8 cellular contexts compared by ENCODE assay signal in the genomic region with DNA sequence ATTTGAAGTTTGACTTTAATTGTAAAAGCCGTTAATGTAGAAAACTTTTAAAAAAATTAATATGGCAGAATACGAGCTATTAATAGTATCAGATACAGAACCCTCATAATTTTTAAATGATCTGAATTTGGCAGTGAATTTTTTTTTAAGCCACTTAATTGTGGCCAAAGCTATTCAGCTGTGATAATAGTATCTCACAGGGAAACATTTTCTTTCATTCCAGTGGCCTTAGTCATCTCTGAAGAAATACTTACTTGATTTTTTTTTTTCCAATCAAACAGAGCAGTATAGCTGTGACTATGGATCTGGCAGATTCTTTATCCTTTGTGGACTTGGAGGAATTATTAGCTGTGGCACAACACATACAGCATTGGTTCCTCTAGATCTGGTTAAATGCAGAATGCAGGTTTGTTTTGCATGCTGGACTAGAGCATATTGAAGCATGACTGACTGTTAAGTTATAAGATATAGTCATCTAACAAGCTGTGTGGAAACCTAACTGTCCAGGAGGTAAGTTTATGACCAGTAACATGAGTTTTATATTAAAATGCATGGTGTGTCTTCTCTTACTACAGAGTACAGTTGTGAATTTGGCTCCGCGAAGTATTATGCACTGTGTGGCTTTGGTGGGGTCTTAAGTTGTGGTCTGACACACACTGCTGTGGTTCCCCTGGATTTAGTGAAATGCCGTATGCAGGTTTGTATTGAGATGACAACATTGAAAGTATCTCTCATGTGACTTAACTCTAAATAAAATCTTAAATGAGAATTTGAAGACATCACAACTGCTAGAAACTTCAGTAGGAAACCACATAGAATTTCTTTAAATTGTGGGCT. TPM values are rescaled to one million over a fixed set of nuclear protein-coding genes. Genes with fewer than 3 reads are reported as not detected.
A peak's percentile ranks its signal among the peaks of the same experiment; 100 is the strongest.
DNase-seq lines count a peak whose midpoint lies in the region; FAIRE-seq and TF ChIP-seq lines count a peak whose summit lies in the region.

No MANE protein-coding gene starts in this region.

- peaks cover 0 to 48% (median 0%) of the 10 kb centered on the region in 3 donors for H3K36me3 ChIP-seq in Peyer's patch
- peaks cover 25 to 51% (median 44%) of the 10 kb centered on the region in 4 experiments for H3K36me3 ChIP-seq in H1 (ENCODE audit: control insufficient read depth in 2 of 4, insufficient read depth in 4 of 4, low read length in 3 of 4)
- H3K36me3 ChIP-seq in neuron (ENCODE audit: insufficient read depth, low read length) = peaks cover 44% of the 10 kb centered on the region

- H2AK5ac ChIP-seq in H1 (ENCODE audit: low read depth, low read length) = no peak overlapping the region

- H3K79me2 ChIP-seq in H1 (ENCODE audit: control insufficient read depth in 1 of 2, insufficient read depth in 2 of 2, low read length in 2 of 2) = peaks cover 24 to 44% of the 10 kb centered on the region in 2 experiments

- no peak overlapping the region for H3K56ac ChIP-seq in H1 (replicated peaks; ENCODE audit: insufficient read length, low read depth, low read length)

- no peak for FAIRE-seq in H1 (lab: Jason Lieb, UNC)

- TF ChIP-seq POLR2A in Peyer's patch (IDR thresholded peaks at IDR 0.05) = no peak
- TF ChIP-seq POLR2A in H1 (IDR thresholded peaks at IDR 0.05; ENCODE audit: control extremely low read depth in 1 of 2, low read depth in 2 of 2, low read length in 2 of 2) = no peak; a peak in 2 of 3 replicates

- H3K4ac ChIP-seq in H1 (replicated peaks; ENCODE audit: insufficient read length, low read depth, low read length) = no peak overlapping the region

- H3K4me1 ChIP-seq in Peyer's patch (peaks cover 0 to 19% (median 2%) of the 10 kb centered on the region in 4 donors), H1 (replicated peaks in 1 of 4; ENCODE audit: control insufficient read depth in 3 of 4, insufficient read depth in 4 of 4, low read length in 3 of 4) (peaks cover 0 to 9% (median 4%) of the 10 kb centered on the region in 4 experiments; a peak in 2 of 7 replicates), neuron (ENCODE audit: insufficient read depth, low read length) (peaks cover 17% of the 10 kb centered on the region)

- peaks cover 13 to 20% of the 10 kb centered on the region in 2 experiments for H4K20me1 ChIP-seq in H1 (replicated peaks in 1 of 2; ENCODE audit: control insufficient read depth in 1 of 2, insufficient read depth in 2 of 2, low read length in 2 of 2)

- no peak for TF ChIP-seq RAD21 in H1 (IDR thresholded peaks at IDR 0.05 in 1 of 2, conservative IDR thresholded peaks at IDR 0.05 in 1 of 2; ENCODE audit: low read depth in 2 of 2, low read length in 2 of 2)

- POLR2A ChIA-PET in H1 (lab: Charles Lee; ENCODE audit: partially characterized antibody) = interaction anchor here (0.9 to 6.2 kb wide), 8 partner anchors 10 to 109 kb away, joined by 3 to 48 read pairs (median 8); a partner anchor contains a TSS

- no peak overlapping the region for H4K5ac ChIP-seq in H1 (ENCODE audit: insufficient read length, low read depth, low read length)

- 79% methylated on average over 5 of the region's 5 CpGs; no CpG with 5 or more reads in 1 of the 2 experiments for WGBS in H1 (ENCODE audit: extremely low coverage in 1 of 2, insufficient coverage in 1 of 2, insufficient read length in 1 of 2, insufficient replicate concordance in 2 of 2, low coverage in 1 of 2, low lambda C conversion rate in 2 of 2, missing lambda C conversion rate in 1 of 2), 2 experiments

- H2BK12ac ChIP-seq in H1 (ENCODE audit: low read depth, low read length) = no peak overlapping the region

- H3K23me2 ChIP-seq in H1 (ENCODE audit: low read depth, low read length) = peaks cover 2% of the 10 kb centered on the region; the same call in 1 of the 2 replicates

- no peaks in the 10 kb centered on the region for H3K9me3 ChIP-seq in Peyer's patch
- H3K9me3 ChIP-seq in H1 (ENCODE audit: insufficient read depth in 2 of 2, low read depth in 1 of 2, low read length in 1 of 2) = no peaks in the 10 kb centered on the region
- no peaks in the 10 kb centered on the region for H3K9me3 ChIP-seq in neuron (ENCODE audit: low read length)

- H2BK120ac ChIP-seq in H1 (replicated peaks; ENCODE audit: low read depth, low read length) = no peak overlapping the region

- no peak for TF ChIP-seq CTCF in Peyer's patch (IDR thresholded peaks at IDR 0.05)
- TF ChIP-seq CTCF in H1 (IDR thresholded peaks at IDR 0.05; ENCODE audit: control extremely low read depth in 1 of 3, insufficient read depth in 1 of 3, low read depth in 1 of 3, low read length in 3 of 3) = no peak
- no peak for TF ChIP-seq CTCF in GM20000 (IDR thresholded peaks at IDR 0.05; ENCODE audit: extremely low read depth, missing control alignments)

- DNase-seq in GM04503 (ENCODE audit: low read depth) (peak; percentile 37), Peyer's patch (no peak), H1 (ENCODE audit: low read depth in 1 of 2, low spot score in 2 of 2) (peak in 1 of 2 experiments; percentile 14), NCI-H146 (lab: John Stamatoyannopoulos, UW) (no peak), GM20000 (ENCODE audit: low spot score) (no peak), NCI-H1436 (lab: John Stamatoyannopoulos, UW) (no peak), NCI-H345 (lab: John Stamatoyannopoulos, UW) (no peak)

- peak overlapping the region; percentile 81 to 95 for H3K4me2 ChIP-seq in H1 (ENCODE audit: insufficient read depth in 1 of 2, low read depth in 2 of 2, low read length in 2 of 2)

- H3K4me3 ChIP-seq in Peyer's patch (peak overlapping the region; percentile 11 to 83 (median 77)), H1 (ENCODE audit: extremely low read depth in 1 of 4, insufficient read depth in 2 of 4, low read depth in 3 of 4, low read length in 4 of 4) (peak overlapping the region; percentile 73 to 99 (median 91)), neuron (ENCODE audit: low read length) (peak overlapping the region; percentile 76)

- peak overlapping the region; percentile 25 to 98 (median 96) for H3K27ac ChIP-seq in Peyer's patch
- H3K27ac ChIP-seq in H1 (ENCODE audit: low read depth, low read length) = no peak overlapping the region

- H3K23ac ChIP-seq in H1 (ENCODE audit: insufficient read length) = no peak overlapping the region

- H4K8ac ChIP-seq in H1 (ENCODE audit: extremely low read depth, insufficient read depth, low read length) = no peak overlapping the region

- no peak overlapping the region for H2BK5ac ChIP-seq in H1 (ENCODE audit: low read depth, low read length)

- H4K91ac ChIP-seq in H1 (replicated peaks; ENCODE audit: insufficient read length, low read length) = no peak overlapping the region

- no peak for TF ChIP-seq EP300 in H1 (IDR thresholded peaks at IDR 0.05; ENCODE audit: borderline replicate concordance in 1 of 2, low read depth in 2 of 2, low read length in 2 of 2)

- H3K9ac ChIP-seq in H1 (replicated peaks in 1 of 4; ENCODE audit: extremely low read depth in 1 of 4, low read depth in 3 of 4, low read length in 3 of 4) = peak overlapping the region in 2 of 4 experiments; percentile 96 to 98; a peak in 4 of 7 replicates

- no peak overlapping the region for H2AFZ ChIP-seq in H1 (ENCODE audit: low read length)
- H2AFZ ChIP-seq in neuron (ENCODE audit: low read depth, low read length) = no peak overlapping the region

- no peak overlapping the region for H3K14ac ChIP-seq in H1 (ENCODE audit: insufficient read length)

- no peak overlapping the region for H3K18ac ChIP-seq in H1 (ENCODE audit: extremely low read depth, low read length)

- CTCF ChIA-PET in H1 (lab: Charles Lee; ENCODE audit: partially characterized antibody) = interaction anchor here (0.6 to 8.9 kb wide), 9 partner anchors 8 to 178 kb away, joined by 3 to 68 read pairs (median 4); no protein-coding TSS in a partner anchor

- H3K27me3 ChIP-seq in Peyer's patch (no peaks in the 10 kb centered on the region), H1 (replicated peaks in 1 of 4; ENCODE audit: control insufficient read depth in 3 of 4, extremely low read depth in 1 of 4, insufficient read depth in 3 of 4, low read length in 3 of 4) (no peaks in the 10 kb centered on the region), neuron (ENCODE audit: insufficient read depth, low read length) (no peaks in the 10 kb centered on the region)

- no peak overlapping the region for H2BK15ac ChIP-seq in H1 (ENCODE audit: low read length)

- H2BK20ac ChIP-seq in H1 (ENCODE audit: low read length) = no peak overlapping the region

- no peaks in the 10 kb centered on the region for H3K79me1 ChIP-seq in H1 (ENCODE audit: low read depth, low read length)

RNA-seq across cellular contexts. Expression of a gene that starts 1.9 kb away (rescaled TPM):
- total RNA-seq in Peyer's patch = 100 to 1,000 TPM; 300 to 805 (median 534) TPM
- total RNA-seq in H1 (2021; fragmentation: NEBNext Ultra II Directional; extraction: Animal tissue kit (Norgen Biotek cat#: 25700)) = 709 and 719 TPM in 2 replicates
- polyA plus RNA-seq in H1 (2011; rRNA removed) = 669 and 702 TPM in 2 replicates
- polyA plus RNA-seq in H1 (2011; cell fraction: cytosol; rRNA removed) = 785 TPM
- 660 TPM for polyA plus RNA-seq in H1 (2011; cell fraction: nucleus; rRNA removed)
- 669 to 875 TPM (median 708 TPM) in 4 replicates for polyA plus RNA-seq in H1 (2012, experiment 1 of 2)
- 698 TPM for polyA plus RNA-seq in H1 (2012, experiment 2 of 2)
- 530 TPM for polyA plus RNA-seq in H1 (2013, experiment 1 of 2)
- 535 TPM for polyA plus RNA-seq in H1 (2013, experiment 2 of 2)
- 426 and 552 TPM in 2 replicates for polyA minus RNA-seq in H1 (2011; rRNA and poly(A)+ RNA removed)
- 524 TPM for polyA minus RNA-seq in H1 (2011; cell fraction: cytosol; rRNA and poly(A)+ RNA removed)
- polyA minus RNA-seq in H1 (2011; cell fraction: nucleus; rRNA and poly(A)+ RNA removed) = 538 TPM

RNA-seq across cellular contexts. Expression of a gene that starts 49.2 kb away (rescaled TPM):
- 10 to 100 TPM in 1 of 4 donors, 1 to 10 TPM in 2, not detected in 1; 2.6 to 10.7 (median 3.8) TPM for total RNA-seq in Peyer's patch
- 10.4 and 12.4 TPM in 2 replicates for total RNA-seq in H1 (2021; fragmentation: NEBNext Ultra II Directional; extraction: Animal tissue kit (Norgen Biotek cat#: 25700))
- polyA plus RNA-seq in H1 (2011; rRNA removed) = 2.2 and 2.7 TPM in 2 replicates
- polyA plus RNA-seq in H1 (2011; cell fraction: cytosol; rRNA removed) = 4.9 TPM
- polyA plus RNA-seq in H1 (2011; cell fraction: nucleus; rRNA removed) = 3.0 TPM
- 5.0 to 9.6 TPM (median 5.4 TPM) in 4 replicates for polyA plus RNA-seq in H1 (2012, experiment 1 of 2)
- 1.3 TPM for polyA plus RNA-seq in H1 (2012, experiment 2 of 2)
- 24.0 TPM for polyA plus RNA-seq in H1 (2013, experiment 1 of 2)
- polyA plus RNA-seq in H1 (2013, experiment 2 of 2) = 26.4 TPM
- polyA minus RNA-seq in H1 (2011; rRNA and poly(A)+ RNA removed) = 0.98 and 1.3 TPM in 2 replicates
- 2.8 TPM for polyA minus RNA-seq in H1 (2011; cell fraction: cytosol; rRNA and poly(A)+ RNA removed)
- 4.1 TPM for polyA minus RNA-seq in H1 (2011; cell fraction: nucleus; rRNA and poly(A)+ RNA removed)

RNA-seq across cellular contexts. Expression of a gene that starts 49.7 kb away (rescaled TPM):
- 10 to 100 TPM; 14.7 to 28.9 (median 22.7) TPM for total RNA-seq in Peyer's patch
- 21.0 and 22.6 TPM in 2 replicates for total RNA-seq in H1 (2021; fragmentation: NEBNext Ultra II Directional; extraction: Animal tissue kit (Norgen Biotek cat#: 25700))
- polyA plus RNA-seq in H1 (2011; rRNA removed) = 4.3 and 4.7 TPM in 2 replicates
- polyA plus RNA-seq in H1 (2011; cell fraction: cytosol; rRNA removed) = 6.6 TPM
- polyA plus RNA-seq in H1 (2011; cell fraction: nucleus; rRNA removed) = 5.2 TPM
- 4.7 to 12.4 TPM (median 7.9 TPM) in 4 replicates for polyA plus RNA-seq in H1 (2012, experiment 1 of 2)
- 1.1 TPM for polyA plus RNA-seq in H1 (2012, experiment 2 of 2)
- polyA plus RNA-seq in H1 (2013, experiment 1 of 2) = 7.8 TPM
- 6.4 TPM for polyA plus RNA-seq in H1 (2013, experiment 2 of 2)
- polyA minus RNA-seq in H1 (2011; rRNA and poly(A)+ RNA removed) = 10.2 and 15.1 TPM in 2 replicates
- 11.2 TPM for polyA minus RNA-seq in H1 (2011; cell fraction: cytosol; rRNA and poly(A)+ RNA removed)
- polyA minus RNA-seq in H1 (2011; cell fraction: nucleus; rRNA and poly(A)+ RNA removed) = 13.9 TPM
